Comparison of ENCODE assay signal across 1 cellular context in the genomic region with DNA sequence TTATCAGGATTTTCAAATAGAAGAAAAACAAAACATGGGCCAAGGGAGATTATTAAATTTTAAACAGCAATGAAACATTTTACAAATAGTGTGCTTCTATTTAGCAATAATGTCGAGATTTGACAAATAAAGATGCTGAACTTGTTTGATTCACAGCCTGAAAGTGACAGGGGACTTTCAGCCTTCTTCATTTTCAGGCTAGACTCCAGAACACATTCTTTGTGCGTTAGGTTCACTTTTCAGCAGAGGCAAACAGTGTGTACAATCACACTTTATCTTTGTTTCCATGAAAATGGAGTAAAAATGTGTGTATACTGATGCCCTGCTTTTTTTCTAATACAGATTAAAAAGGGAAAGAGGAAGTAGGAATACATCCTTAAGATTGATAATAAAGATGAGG.
TF ChIP-seq lines count a peak whose summit lies in the region.

No MANE protein-coding gene starts in this region.

TF ChIP-seq in HepG2, 621 proteins besides CTCF, POLR2A, EP300 and RAD21:
- TF ChIP-seq THAP11 (CRISPR knock-in tag; IDR thresholded peaks at IDR 0.05) (0 out of 2 replicates have a peak, but pooled peaks have one; percentile 8), SRSF9 (IDR thresholded peaks at IDR 0.05; ENCODE audit: borderline replicate concordance, insufficient read depth, low read depth, low read length, poor library complexity, severe bottlenecking) (no peak), BCLAF1 (IDR thresholded peaks at IDR 0.05) (no peak), SAP130 (CRISPR knock-in tag; IDR thresholded peaks at IDR 0.05; ENCODE audit: low read depth) (0 out of 2 replicates have a peak, but pooled peaks have one; percentile 25), EHMT2 (IDR thresholded peaks at IDR 0.05; ENCODE audit: borderline replicate concordance, low read depth, low read length) (no peak), DR1 (CRISPR knock-in tag; IDR thresholded peaks at IDR 0.05) (no peak)
